1 cellular context compared by ENCODE assay signal in the genomic region with DNA sequence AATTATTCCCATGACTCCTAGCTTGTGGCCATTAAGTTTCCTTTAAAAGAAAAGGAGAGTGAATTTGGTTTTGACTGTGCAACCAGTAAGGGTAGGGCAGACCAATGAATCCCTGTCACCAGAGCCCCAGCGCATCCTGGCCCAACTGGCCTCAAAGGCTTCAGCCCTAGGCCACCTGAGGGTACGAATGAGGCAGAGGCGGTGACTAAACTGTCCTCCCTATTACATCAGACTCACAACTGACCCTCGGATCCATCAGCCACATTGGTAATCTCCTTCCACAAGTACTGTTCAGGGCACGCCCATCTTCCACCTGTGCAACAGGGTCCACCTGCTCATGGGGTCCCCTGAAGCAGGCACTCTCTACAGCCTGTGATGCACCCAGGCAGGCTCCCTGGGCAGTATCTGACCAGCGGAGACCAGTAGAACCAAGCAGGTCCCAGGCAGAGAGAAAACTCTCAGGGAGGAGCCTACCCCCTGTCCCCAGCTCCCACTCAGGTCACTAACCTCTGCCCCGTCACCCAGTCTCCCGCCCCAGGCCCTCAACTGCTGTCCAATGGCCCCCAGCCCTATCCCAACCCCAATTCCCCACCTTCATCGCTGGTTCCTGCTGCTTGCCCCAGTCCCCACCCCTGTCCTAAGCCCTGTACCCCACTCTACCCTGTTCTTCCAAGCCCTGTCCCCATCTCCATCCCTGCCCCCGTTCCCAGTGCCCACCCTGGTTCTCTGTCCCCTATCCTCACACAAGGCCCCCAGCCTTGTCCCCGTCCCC.
TF ChIP-seq lines count a peak whose summit lies in the region.

No MANE protein-coding gene starts in this region.

TF ChIP-seq in HCT116, 20 proteins besides CTCF, POLR2A, EP300 and RAD21:
- no peak for TF ChIP-seq SIN3A (IDR thresholded peaks at IDR 0.05; ENCODE audit: low read depth)
- no peak for TF ChIP-seq ZFX (IDR thresholded peaks at IDR 0.05)
- no peak for TF ChIP-seq ELF1 (IDR thresholded peaks at IDR 0.05; ENCODE audit: borderline replicate concordance, low read depth)
- TF ChIP-seq EZH2 (IDR thresholded peaks at IDR 0.05): no peak
- no peak for TF ChIP-seq POLR2AphosphoS5 (IDR thresholded peaks at IDR 0.05; ENCODE audit: low read depth, low read length)
- TF ChIP-seq CBX3 (IDR thresholded peaks at IDR 0.05; ENCODE audit: low read depth): no peak
- TF ChIP-seq, protein P1, sequence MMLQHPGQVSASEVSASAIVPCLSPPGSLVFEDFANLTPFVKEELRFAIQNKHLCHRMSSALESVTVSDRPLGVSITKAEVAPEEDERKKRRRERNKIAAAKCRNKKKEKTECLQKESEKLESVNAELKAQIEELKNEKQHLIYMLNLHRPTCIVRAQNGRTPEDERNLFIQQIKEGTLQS (IDR thresholded peaks at IDR 0.05): no peak
- TF ChIP-seq YY1 (IDR thresholded peaks at IDR 0.05; ENCODE audit: extremely low read depth, insufficient replicate concordance, low read depth, low read length): no peak
- TF ChIP-seq, protein P2, sequence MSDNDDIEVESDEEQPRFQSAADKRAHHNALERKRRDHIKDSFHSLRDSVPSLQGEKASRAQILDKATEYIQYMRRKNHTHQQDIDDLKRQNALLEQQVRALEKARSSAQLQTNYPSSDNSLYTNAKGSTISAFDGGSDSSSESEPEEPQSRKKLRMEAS (IDR thresholded peaks at IDR 0.05): no peak
- no peak for TF ChIP-seq EGR1 (IDR thresholded peaks at IDR 0.05; ENCODE audit: low read depth)
- TF ChIP-seq TCF7L2 (IDR thresholded peaks at IDR 0.05; ENCODE audit: borderline replicate concordance, extremely low read depth, insufficient read depth, insufficient read length): no peak
- no peak for TF ChIP-seq CEBPB (IDR thresholded peaks at IDR 0.05; ENCODE audit: low read depth)
- TF ChIP-seq SP1 (IDR thresholded peaks at IDR 0.05; ENCODE audit: low read depth): no peak
- no peak for TF ChIP-seq EZH2phosphoT487 (IDR thresholded peaks at IDR 0.05; ENCODE audit: borderline replicate concordance)
- no peak for TF ChIP-seq FOSL1 (IDR thresholded peaks at IDR 0.05; ENCODE audit: low read depth)
- no peak for TF ChIP-seq ZNF274 (IDR thresholded peaks at IDR 0.05; ENCODE audit: low read depth, low read length)
- TF ChIP-seq, protein P3, sequence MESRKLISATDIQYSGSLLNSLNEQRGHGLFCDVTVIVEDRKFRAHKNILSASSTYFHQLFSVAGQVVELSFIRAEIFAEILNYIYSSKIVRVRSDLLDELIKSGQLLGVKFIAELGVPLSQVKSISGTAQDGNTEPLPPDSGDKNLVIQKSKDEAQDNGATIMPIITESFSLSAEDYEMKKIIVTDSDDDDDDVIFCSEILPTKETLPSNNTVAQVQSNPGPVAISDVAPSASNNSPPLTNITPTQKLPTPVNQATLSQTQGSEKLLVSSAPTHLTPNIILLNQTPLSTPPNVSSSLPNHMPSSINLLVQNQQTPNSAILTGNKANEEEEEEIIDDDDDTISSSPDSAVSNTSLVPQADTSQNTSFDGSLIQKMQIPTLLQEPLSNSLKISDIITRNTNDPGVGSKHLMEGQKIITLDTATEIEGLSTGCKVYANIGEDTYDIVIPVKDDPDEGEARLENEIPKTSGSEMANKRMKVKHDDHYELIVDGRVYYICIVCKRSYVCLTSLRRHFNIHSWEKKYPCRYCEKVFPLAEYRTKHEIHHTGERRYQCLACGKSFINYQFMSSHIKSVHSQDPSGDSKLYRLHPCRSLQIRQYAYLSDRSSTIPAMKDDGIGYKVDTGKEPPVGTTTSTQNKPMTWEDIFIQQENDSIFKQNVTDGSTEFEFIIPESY (IDR thresholded peaks at IDR 0.05; ENCODE audit: extremely low read depth, insufficient replicate concordance, low read length): no peak
- TF ChIP-seq, protein P4, sequence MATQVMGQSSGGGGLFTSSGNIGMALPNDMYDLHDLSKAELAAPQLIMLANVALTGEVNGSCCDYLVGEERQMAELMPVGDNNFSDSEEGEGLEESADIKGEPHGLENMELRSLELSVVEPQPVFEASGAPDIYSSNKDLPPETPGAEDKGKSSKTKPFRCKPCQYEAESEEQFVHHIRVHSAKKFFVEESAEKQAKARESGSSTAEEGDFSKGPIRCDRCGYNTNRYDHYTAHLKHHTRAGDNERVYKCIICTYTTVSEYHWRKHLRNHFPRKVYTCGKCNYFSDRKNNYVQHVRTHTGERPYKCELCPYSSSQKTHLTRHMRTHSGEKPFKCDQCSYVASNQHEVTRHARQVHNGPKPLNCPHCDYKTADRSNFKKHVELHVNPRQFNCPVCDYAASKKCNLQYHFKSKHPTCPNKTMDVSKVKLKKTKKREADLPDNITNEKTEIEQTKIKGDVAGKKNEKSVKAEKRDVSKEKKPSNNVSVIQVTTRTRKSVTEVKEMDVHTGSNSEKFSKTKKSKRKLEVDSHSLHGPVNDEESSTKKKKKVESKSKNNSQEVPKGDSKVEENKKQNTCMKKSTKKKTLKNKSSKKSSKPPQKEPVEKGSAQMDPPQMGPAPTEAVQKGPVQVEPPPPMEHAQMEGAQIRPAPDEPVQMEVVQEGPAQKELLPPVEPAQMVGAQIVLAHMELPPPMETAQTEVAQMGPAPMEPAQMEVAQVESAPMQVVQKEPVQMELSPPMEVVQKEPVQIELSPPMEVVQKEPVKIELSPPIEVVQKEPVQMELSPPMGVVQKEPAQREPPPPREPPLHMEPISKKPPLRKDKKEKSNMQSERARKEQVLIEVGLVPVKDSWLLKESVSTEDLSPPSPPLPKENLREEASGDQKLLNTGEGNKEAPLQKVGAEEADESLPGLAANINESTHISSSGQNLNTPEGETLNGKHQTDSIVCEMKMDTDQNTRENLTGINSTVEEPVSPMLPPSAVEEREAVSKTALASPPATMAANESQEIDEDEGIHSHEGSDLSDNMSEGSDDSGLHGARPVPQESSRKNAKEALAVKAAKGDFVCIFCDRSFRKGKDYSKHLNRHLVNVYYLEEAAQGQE (IDR thresholded peaks at IDR 0.05; ENCODE audit: low read depth): no peak
- no peak for TF ChIP-seq SRF (IDR thresholded peaks at IDR 0.05; ENCODE audit: low read depth)
- no peak for TF ChIP-seq JUND (IDR thresholded peaks at IDR 0.05)
